Comparison of ENCODE assay signal across 1 cellular context in genomic region chr2:189116059-189116458, GRCh38.
A peak's percentile ranks its signal among the peaks of the same experiment; 100 is the strongest.
TF ChIP-seq lines count a peak whose summit lies in the region.

No MANE protein-coding gene starts in this region.

TF ChIP-seq in GM23338, 12 proteins besides CTCF, POLR2A, EP300 and RAD21:
- peak; percentile 41; the same call in 1 of the 2 replicates for TF ChIP-seq ZNF462 (CRISPR knock-in tag; IDR thresholded peaks at IDR 0.05)
- TF ChIP-seq REST (IDR thresholded peaks at IDR 0.05; ENCODE audit: unreplicated experiment): no peak
